Comparison of ENCODE assay signal across 1 cellular context in genomic region chr19:12792853-12793289, GRCh38.
TF ChIP-seq lines count a peak whose summit lies in the region.

No MANE protein-coding gene starts in this region.

TF ChIP-seq in HepG2, 621 proteins besides CTCF, POLR2A, EP300 and RAD21:
- TF ChIP-seq NFKBIZ (CRISPR knock-in tag; IDR thresholded peaks at IDR 0.05) (no peak), ZNF558 (CRISPR knock-in tag; IDR thresholded peaks at IDR 0.05; ENCODE audit: borderline replicate concordance) (0 out of 2 replicates have a peak, but pooled peaks have one; percentile 1), IRX3 (CRISPR knock-in tag; IDR thresholded peaks at IDR 0.05; ENCODE audit: borderline replicate concordance, low read depth) (no peak), TBX2 (CRISPR knock-in tag; IDR thresholded peaks at IDR 0.05; ENCODE audit: borderline replicate concordance) (0 out of 2 replicates have a peak, but pooled peaks have one; percentile 0), ZNF83 (CRISPR knock-in tag; IDR thresholded peaks at IDR 0.05; ENCODE audit: borderline replicate concordance) (0 out of 2 replicates have a peak, but pooled peaks have one; percentile 7), SIX1 (CRISPR knock-in tag; IDR thresholded peaks at IDR 0.05; ENCODE audit: borderline replicate concordance) (no peak), HMG20A (CRISPR knock-in tag; IDR thresholded peaks at IDR 0.05; ENCODE audit: borderline replicate concordance) (0 out of 2 replicates have a peak, but pooled peaks have one; percentile 5), ZNF772 (CRISPR knock-in tag; IDR thresholded peaks at IDR 0.05) (peak; percentile 10; the same call in 1 of the 2 replicates), ONECUT2 (CRISPR knock-in tag; IDR thresholded peaks at IDR 0.05) (no peak), ZKSCAN1 (IDR thresholded peaks at IDR 0.05; ENCODE audit: low read length) (no peak), ZMYM2 (CRISPR knock-in tag; IDR thresholded peaks at IDR 0.05) (no peak), ZFYVE20 (CRISPR knock-in tag; IDR thresholded peaks at IDR 0.05; ENCODE audit: borderline replicate concordance, low read depth) (no peak), KDM5A (IDR thresholded peaks at IDR 0.05; ENCODE audit: borderline replicate concordance, low read length) (no peak), ZNF124 (CRISPR knock-in tag; IDR thresholded peaks at IDR 0.05) (no peak), ZNF354B (CRISPR knock-in tag; IDR thresholded peaks at IDR 0.05) (0 out of 2 replicates have a peak, but pooled peaks have one; percentile 12), REPIN1 (CRISPR knock-in tag; IDR thresholded peaks at IDR 0.05; ENCODE audit: borderline replicate concordance, low read depth) (no peak), XBP1 (CRISPR knock-in tag; IDR thresholded peaks at IDR 0.05) (no peak), ZNF44 (CRISPR knock-in tag; IDR thresholded peaks at IDR 0.05) (no peak), KDM5B (CRISPR knock-in tag; IDR thresholded peaks at IDR 0.05; ENCODE audit: borderline replicate concordance) (peak; percentile 5; the same call in 1 of the 2 replicates), SAFB2 (CRISPR knock-in tag; IDR thresholded peaks at IDR 0.05; ENCODE audit: borderline replicate concordance, low read depth) (peak; percentile 10; the same call in 1 of the 2 replicates), MIER3 (CRISPR knock-in tag; IDR thresholded peaks at IDR 0.05; ENCODE audit: borderline replicate concordance) (0 out of 2 replicates have a peak, but pooled peaks have one; percentile 0), ZMYM3 (CRISPR knock-in tag; IDR thresholded peaks at IDR 0.05) (0 out of 2 replicates have a peak, but pooled peaks have one; percentile 5), ZNF776 (CRISPR knock-in tag; IDR thresholded peaks at IDR 0.05) (no peak), ZNF441 (CRISPR knock-in tag; IDR thresholded peaks at IDR 0.05; ENCODE audit: borderline replicate concordance) (0 out of 2 replicates have a peak, but pooled peaks have one; percentile 8), MIXL1 (CRISPR knock-in tag; IDR thresholded peaks at IDR 0.05) (0 out of 2 replicates have a peak, but pooled peaks have one; percentile 8), SIX4 (CRISPR knock-in tag; IDR thresholded peaks at IDR 0.05) (no peak), TEF (CRISPR knock-in tag; IDR thresholded peaks at IDR 0.05) (no peak)
- TF ChIP-seq, protein P1, sequence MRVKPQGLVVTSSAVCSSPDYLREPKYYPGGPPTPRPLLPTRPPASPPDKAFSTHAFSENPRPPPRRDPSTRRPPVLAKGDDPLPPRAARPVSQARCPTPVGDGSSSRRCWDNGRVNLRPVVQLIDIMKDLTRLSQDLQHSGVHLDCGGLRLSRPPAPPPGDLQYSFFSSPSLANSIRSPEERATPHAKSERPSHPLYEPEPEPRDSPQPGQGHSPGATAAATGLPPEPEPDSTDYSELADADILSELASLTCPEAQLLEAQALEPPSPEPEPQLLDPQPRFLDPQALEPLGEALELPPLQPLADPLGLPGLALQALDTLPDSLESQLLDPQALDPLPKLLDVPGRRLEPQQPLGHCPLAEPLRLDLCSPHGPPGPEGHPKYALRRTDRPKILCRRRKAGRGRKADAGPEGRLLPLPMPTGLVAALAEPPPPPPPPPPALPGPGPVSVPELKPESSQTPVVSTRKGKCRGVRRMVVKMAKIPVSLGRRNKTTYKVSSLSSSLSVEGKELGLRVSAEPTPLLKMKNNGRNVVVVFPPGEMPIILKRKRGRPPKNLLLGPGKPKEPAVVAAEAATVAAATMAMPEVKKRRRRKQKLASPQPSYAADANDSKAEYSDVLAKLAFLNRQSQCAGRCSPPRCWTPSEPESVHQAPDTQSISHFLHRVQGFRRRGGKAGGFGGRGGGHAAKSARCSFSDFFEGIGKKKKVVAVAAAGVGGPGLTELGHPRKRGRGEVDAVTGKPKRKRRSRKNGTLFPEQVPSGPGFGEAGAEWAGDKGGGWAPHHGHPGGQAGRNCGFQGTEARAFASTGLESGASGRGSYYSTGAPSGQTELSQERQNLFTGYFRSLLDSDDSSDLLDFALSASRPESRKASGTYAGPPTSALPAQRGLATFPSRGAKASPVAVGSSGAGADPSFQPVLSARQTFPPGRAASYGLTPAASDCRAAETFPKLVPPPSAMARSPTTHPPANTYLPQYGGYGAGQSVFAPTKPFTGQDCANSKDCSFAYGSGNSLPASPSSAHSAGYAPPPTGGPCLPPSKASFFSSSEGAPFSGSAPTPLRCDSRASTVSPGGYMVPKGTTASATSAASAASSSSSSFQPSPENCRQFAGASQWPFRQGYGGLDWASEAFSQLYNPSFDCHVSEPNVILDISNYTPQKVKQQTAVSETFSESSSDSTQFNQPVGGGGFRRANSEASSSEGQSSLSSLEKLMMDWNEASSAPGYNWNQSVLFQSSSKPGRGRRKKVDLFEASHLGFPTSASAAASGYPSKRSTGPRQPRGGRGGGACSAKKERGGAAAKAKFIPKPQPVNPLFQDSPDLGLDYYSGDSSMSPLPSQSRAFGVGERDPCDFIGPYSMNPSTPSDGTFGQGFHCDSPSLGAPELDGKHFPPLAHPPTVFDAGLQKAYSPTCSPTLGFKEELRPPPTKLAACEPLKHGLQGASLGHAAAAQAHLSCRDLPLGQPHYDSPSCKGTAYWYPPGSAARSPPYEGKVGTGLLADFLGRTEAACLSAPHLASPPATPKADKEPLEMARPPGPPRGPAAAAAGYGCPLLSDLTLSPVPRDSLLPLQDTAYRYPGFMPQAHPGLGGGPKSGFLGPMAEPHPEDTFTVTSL (CRISPR knock-in tag; IDR thresholded peaks at IDR 0.05; ENCODE audit: borderline replicate concordance), result 0 out of 2 replicates have a peak, but pooled peaks have one; percentile 2
- TF ChIP-seq, protein P2, sequence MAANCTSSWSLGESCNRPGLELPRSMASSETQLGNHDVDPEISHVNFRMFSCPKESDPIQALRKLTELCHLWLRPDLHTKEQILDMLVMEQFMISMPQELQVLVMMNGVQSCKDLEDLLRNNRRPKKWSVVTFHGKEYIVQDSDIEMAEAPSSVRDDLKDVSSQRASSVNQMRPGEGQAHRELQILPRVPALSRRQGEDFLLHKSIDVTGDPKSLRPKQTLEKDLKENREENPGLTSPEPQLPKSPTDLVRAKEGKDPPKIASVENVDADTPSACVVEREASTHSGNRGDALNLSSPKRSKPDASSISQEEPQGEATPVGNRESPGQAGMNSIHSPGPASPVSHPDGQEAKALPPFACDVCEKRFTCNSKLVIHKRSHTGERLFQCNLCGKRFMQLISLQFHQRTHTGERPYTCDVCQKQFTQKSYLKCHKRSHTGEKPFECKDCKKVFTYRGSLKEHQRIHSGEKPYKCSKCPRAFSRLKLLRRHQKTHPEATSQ (CRISPR knock-in tag; IDR thresholded peaks at IDR 0.05; ENCODE audit: borderline replicate concordance), result no peak
- TF ChIP-seq, protein P3, sequence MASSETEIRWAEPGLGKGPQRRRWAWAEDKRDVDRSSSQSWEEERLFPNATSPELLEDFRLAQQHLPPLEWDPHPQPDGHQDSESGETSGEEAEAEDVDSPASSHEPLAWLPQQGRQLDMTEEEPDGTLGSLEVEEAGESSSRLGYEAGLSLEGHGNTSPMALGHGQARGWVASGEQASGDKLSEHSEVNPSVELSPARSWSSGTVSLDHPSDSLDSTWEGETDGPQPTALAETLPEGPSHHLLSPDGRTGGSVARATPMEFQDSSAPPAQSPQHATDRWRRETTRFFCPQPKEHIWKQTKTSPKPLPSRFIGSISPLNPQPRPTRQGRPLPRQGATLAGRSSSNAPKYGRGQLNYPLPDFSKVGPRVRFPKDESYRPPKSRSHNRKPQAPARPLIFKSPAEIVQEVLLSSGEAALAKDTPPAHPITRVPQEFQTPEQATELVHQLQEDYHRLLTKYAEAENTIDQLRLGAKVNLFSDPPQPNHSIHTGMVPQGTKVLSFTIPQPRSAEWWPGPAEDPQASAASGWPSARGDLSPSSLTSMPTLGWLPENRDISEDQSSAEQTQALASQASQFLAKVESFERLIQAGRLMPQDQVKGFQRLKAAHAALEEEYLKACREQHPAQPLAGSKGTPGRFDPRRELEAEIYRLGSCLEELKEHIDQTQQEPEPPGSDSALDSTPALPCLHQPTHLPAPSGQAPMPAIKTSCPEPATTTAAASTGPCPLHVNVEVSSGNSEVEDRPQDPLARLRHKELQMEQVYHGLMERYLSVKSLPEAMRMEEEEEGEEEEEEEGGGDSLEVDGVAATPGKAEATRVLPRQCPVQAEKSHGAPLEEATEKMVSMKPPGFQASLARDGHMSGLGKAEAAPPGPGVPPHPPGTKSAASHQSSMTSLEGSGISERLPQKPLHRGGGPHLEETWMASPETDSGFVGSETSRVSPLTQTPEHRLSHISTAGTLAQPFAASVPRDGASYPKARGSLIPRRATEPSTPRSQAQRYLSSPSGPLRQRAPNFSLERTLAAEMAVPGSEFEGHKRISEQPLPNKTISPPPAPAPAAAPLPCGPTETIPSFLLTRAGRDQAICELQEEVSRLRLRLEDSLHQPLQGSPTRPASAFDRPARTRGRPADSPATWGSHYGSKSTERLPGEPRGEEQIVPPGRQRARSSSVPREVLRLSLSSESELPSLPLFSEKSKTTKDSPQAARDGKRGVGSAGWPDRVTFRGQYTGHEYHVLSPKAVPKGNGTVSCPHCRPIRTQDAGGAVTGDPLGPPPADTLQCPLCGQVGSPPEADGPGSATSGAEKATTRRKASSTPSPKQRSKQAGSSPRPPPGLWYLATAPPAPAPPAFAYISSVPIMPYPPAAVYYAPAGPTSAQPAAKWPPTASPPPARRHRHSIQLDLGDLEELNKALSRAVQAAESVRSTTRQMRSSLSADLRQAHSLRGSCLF (CRISPR knock-in tag; IDR thresholded peaks at IDR 0.05; ENCODE audit: borderline replicate concordance), result no peak
- TF ChIP-seq, protein P4, sequence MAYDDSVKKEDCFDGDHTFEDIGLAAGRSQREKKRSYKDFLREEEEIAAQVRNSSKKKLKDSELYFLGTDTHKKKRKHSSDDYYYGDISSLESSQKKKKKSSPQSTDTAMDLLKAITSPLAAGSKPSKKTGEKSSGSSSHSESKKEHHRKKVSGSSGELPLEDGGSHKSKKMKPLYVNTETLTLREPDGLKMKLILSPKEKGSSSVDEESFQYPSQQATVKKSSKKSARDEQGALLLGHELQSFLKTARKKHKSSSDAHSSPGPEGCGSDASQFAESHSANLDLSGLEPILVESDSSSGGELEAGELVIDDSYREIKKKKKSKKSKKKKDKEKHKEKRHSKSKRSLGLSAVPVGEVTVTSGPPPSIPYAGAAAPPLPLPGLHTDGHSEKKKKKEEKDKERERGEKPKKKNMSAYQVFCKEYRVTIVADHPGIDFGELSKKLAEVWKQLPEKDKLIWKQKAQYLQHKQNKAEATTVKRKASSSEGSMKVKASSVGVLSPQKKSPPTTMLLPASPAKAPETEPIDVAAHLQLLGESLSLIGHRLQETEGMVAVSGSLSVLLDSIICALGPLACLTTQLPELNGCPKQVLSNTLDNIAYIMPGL (CRISPR knock-in tag; IDR thresholded peaks at IDR 0.05; ENCODE audit: borderline replicate concordance in 1 of 2, low read depth in 1 of 2), result peak in 1 of 2 experiments; percentile 38; a peak in 1 of 4 replicates
